ENCODE assay signal across 8 cellular contexts in the genomic region with DNA sequence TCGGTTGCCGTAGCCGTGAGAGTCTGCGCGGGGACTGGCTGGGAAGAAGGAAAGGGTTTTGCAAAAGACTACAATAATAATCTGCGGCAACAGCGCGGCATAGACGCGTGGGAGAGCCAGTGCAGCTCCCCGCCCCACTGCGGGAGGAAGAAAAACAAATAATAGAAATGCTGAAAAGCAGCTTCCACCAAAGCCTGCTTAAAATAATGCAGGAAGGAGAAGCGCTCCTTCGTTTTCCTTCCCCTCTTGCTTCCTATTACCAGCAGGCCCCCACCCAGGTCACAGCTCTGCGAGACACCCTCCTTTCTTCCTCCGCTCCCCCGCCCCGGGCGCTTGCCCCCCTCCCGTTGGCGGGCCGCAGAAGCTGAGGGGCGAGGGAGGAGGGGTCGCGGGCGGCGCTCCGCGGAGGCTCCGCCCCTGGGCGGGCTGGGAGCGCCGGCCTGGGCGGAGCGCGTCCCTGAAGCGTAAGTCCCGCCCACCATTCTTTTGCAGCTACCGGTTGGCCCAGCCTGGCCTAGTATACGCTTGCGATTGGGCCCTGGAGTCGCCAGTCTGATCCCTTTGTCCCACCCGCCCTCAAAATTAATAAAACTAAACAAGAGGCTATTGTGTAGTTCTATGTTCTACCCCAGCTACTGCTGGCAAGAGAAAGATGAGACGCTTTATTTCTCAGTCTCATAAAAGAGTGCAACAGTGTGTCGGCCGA. TPM values are rescaled to one million over a fixed set of nuclear protein-coding genes. Genes with fewer than 3 reads are reported as not detected.
DNase-seq lines count a peak whose midpoint lies in the region; ATAC-seq and TF ChIP-seq lines count a peak whose summit lies in the region.

No MANE protein-coding gene starts in this region.

- H3K9me3 Mint-ChIP-seq in activated CD4-positive, alpha-beta T cell treated with anti-CD3 and anti-CD28 coated beads, Interleukin-2, amount 10 ng/mL, durations not matched to agents 7 days and 5 days = no peaks in the 10 kb centered on the region
- H3K9me3 Mint-ChIP-seq in dendritic cell treated with granulocyte-macrophage colony-stimulating factor and Interleukin-4, amounts not matched to agents 40 ng/mL and 50 ng/mL, for 4 days = no peaks in the 10 kb centered on the region

- peaks cover 7% of the 10 kb centered on the region for H3K27me3 Mint-ChIP-seq in activated CD4-positive, alpha-beta T cell treated with anti-CD3 and anti-CD28 coated beads, Interleukin-2, amount 10 ng/mL, durations not matched to agents 7 days and 5 days
- H3K27me3 Mint-ChIP-seq in dendritic cell treated with granulocyte-macrophage colony-stimulating factor and Interleukin-4, amounts not matched to agents 40 ng/mL and 50 ng/mL, for 4 days = peaks cover 19% of the 10 kb centered on the region

- H3K36me3 Mint-ChIP-seq in activated CD4-positive, alpha-beta T cell treated with anti-CD3 and anti-CD28 coated beads, Interleukin-2, amount 10 ng/mL, durations not matched to agents 7 days and 5 days (ENCODE audit: low read depth) = no peaks in the 10 kb centered on the region
- peaks cover 8% of the 10 kb centered on the region for H3K36me3 Mint-ChIP-seq in dendritic cell treated with granulocyte-macrophage colony-stimulating factor and Interleukin-4, amounts not matched to agents 40 ng/mL and 50 ng/mL, for 4 days (ENCODE audit: low read depth)

- H3K4me1 ChIP-seq in liver (ENCODE audit: control insufficient read depth in 4 of 4, insufficient read depth in 4 of 4, low read length in 3 of 4) = peaks cover 1 to 13% (median 9%) of the 10 kb centered on the region in 4 donors

- DNase-seq in AG08396 (ENCODE audit: low spot score) = peak; percentile 91
- peak; percentile 70 for DNase-seq in NCI-H345 treated with DMSO at 0.1 percent for 48 hours (lab: John Stamatoyannopoulos, UW; ENCODE audit: unreplicated experiment)
- peak; percentile 72 for DNase-seq in activated CD4-positive, alpha-beta T cell treated with anti-CD3 and anti-CD28 coated beads, Interleukin-2, amount 10 ng/mL, durations not matched to agents 7 days and 5 days
- DNase-seq in stimulated activated CD4-positive, alpha-beta T cell treated with anti-CD3 and anti-CD28 coated beads, Interleukin-4, amount 100 ng/mL, for 1 hour = peak; percentile 71

- H3K9ac ChIP-seq in liver (ENCODE audit: low read depth in 1 of 2, low read length in 2 of 2) = peak overlapping the region in 1 of 2 donors; percentile 39

- H3K4me1 Mint-ChIP-seq in activated CD4-positive, alpha-beta T cell treated with anti-CD3 and anti-CD28 coated beads, Interleukin-2, amount 10 ng/mL, durations not matched to agents 7 days and 5 days = peaks cover 21% of the 10 kb centered on the region
- no peaks in the 10 kb centered on the region for H3K4me1 Mint-ChIP-seq in dendritic cell treated with granulocyte-macrophage colony-stimulating factor and Interleukin-4, amounts not matched to agents 40 ng/mL and 50 ng/mL, for 4 days (ENCODE audit: low read depth)

- POLR2A ChIA-PET in activated CD4-positive, alpha-beta T cell treated with anti-CD3 and anti-CD28 coated beads, Interleukin-2, amount 10 ng/mL, durations not matched to agents 7 days and 5 days (lab: Charles Lee) = no interaction called here

- TF ChIP-seq RAD21 in liver (IDR thresholded peaks at IDR 0.05) = no peak

- H3K27ac Mint-ChIP-seq in activated CD4-positive, alpha-beta T cell treated with anti-CD3 and anti-CD28 coated beads, Interleukin-2, amount 10 ng/mL, durations not matched to agents 7 days and 5 days = peak overlapping the region; percentile 66
- peak overlapping the region; percentile 69 for H3K27ac Mint-ChIP-seq in dendritic cell treated with granulocyte-macrophage colony-stimulating factor and Interleukin-4, amounts not matched to agents 40 ng/mL and 50 ng/mL, for 4 days

- peak; percentile 99 for ATAC-seq in GM19025 (IDR thresholded peaks at IDR 0.05; ENCODE audit: low read depth, unreplicated experiment)
- peak; percentile 99 for ATAC-seq in HG03342 (IDR thresholded peaks at IDR 0.05; ENCODE audit: unreplicated experiment)

- peak overlapping the region; percentile 81 for H3K4me3 Mint-ChIP-seq in activated CD4-positive, alpha-beta T cell treated with anti-CD3 and anti-CD28 coated beads, Interleukin-2, amount 10 ng/mL, durations not matched to agents 7 days and 5 days
- H3K4me3 Mint-ChIP-seq in dendritic cell treated with granulocyte-macrophage colony-stimulating factor and Interleukin-4, amounts not matched to agents 40 ng/mL and 50 ng/mL, for 4 days = peak overlapping the region; percentile 84

- no peak for TF ChIP-seq CTCF in liver (IDR thresholded peaks at IDR 0.05; ENCODE audit: low read depth, low read length, missing input control)

- CTCF ChIA-PET in activated CD4-positive, alpha-beta T cell treated with anti-CD3 and anti-CD28 coated beads, Interleukin-2, amount 10 ng/mL, durations not matched to agents 7 days and 5 days (lab: Charles Lee) = no interaction called here

- peak overlapping the region; percentile 56 to 62 for H3K27ac ChIP-seq in liver (ENCODE audit: low read depth in 1 of 2, low read length in 2 of 2)

- intact Hi-C loops in dendritic cell treated with granulocyte-macrophage colony-stimulating factor and Interleukin-4, amounts not matched to agents 40 ng/mL and 50 ng/mL, for 4 days (cut with micrococcal nuclease) = no loop called here

- no peaks in the 10 kb centered on the region for H3K27me3 ChIP-seq in liver (ENCODE audit: control insufficient read depth in 4 of 4, insufficient read depth in 4 of 4, low read length in 3 of 4)

- no peaks in the 10 kb centered on the region for H3K9me3 ChIP-seq in liver (ENCODE audit: control insufficient read depth in 4 of 4, low read length in 3 of 4)

- no peaks in the 10 kb centered on the region for H3K36me3 ChIP-seq in liver (ENCODE audit: control insufficient read depth in 4 of 4, insufficient read depth in 3 of 4, low read depth in 1 of 4, low read length in 3 of 4)

- 3% methylated on average over 45 of the region's 46 CpGs for WGBS in liver

- H3K4me3 ChIP-seq in liver (ENCODE audit: low read depth in 1 of 3, low read length in 3 of 3) = peak overlapping the region; percentile 74 to 91 (median 75)

TF ChIP-seq in liver, 16 proteins besides CTCF, POLR2A, EP300 and RAD21:
- TF ChIP-seq SP1 (IDR thresholded peaks at IDR 0.05) (peak; percentile 61), ZBTB33 (IDR thresholded peaks at IDR 0.05) (no peak)

RNA-seq across cellular contexts. Expression of gene AMOT, which starts 0.6 kb away (rescaled TPM):
- total RNA-seq in activated CD4-positive, alpha-beta T cell treated with anti-CD3 and anti-CD28 coated beads, Interleukin-2, amount 10 ng/mL, durations not matched to agents 7 days and 5 days = under 1 TPM; 0.69 to 0.79 TPM
- total RNA-seq in liver = 1 to 10 TPM; 1.5 to 2.6 TPM
- polyA plus RNA-seq in liver = 1 to 10 TPM; 1.1 to 2.2 TPM

Comparison
In these comparisons a context has a peak if more than half of its experiments do, and no peak if none do; other contexts are left out.
1. Peak in every context shown above with its lines: DNase-seq, ATAC-seq, H3K4me3 ChIP-seq and H3K27ac ChIP-seq.